20 cellular contexts compared by ENCODE assay signal in the genomic region with DNA sequence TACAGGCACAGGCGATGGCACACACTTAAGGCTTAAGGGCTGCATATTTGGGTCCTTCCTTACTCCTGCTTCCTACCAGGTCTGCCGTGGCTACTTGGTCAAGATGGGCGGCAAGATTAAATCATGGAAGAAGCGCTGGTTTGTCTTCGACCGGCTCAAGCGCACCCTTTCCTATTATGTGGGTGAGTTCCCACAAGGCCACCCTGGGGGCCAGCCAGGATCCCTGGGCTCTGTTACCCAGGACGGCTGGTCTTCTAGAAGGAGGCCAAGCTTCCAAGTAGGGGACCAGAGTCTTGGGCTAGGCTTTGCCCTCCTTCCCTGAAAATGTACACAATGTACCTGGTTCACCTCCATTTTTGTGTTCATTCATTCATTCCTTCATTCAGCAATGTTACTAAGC. TPM values are rescaled to one million over a fixed set of nuclear protein-coding genes. Genes with fewer than 3 reads are reported as not detected.
DNase-seq lines count a peak whose midpoint lies in the region; ATAC-seq, FAIRE-seq and TF ChIP-seq lines count a peak whose summit lies in the region.
"Had no signal": no experiment of that assay in that cellular context is flagged by ENCODE, and none has a peak within 500 bp of the region (broad histone marks: within the 10 kb centered on the region; RNA-seq: fewer than 3 reads in every experiment).

No MANE protein-coding gene starts in this region.

- H3K9ac ChIP-seq in astrocyte (ENCODE audit: low read length), result no peak overlapping the region

- H3K4me1 Mint-ChIP-seq in astrocyte (ENCODE audit: low read depth, unreplicated experiment), result peaks cover 5% of the 10 kb centered on the region

- H3K27ac Mint-ChIP-seq in astrocyte (ENCODE audit: unreplicated experiment), result no peak overlapping the region
- H3K27ac Mint-ChIP-seq: CD8-positive, alpha-beta memory T cell had no signal

- intact Hi-C loops in left ventricle myocardium superior (cut with micrococcal nuclease) (loop anchor here (10.0 kb wide), 1 partner anchor 56 kb away; no protein-coding TSS in a partner anchor), posterior vena cava (cut with DNase I) (no loop called here)

- H3K27me3 Mint-ChIP-seq in astrocyte (ENCODE audit: low read depth, unreplicated experiment), result no peaks in the 10 kb centered on the region

- H3K36me3 ChIP-seq in right atrium auricular region, result peaks cover 96% of the 10 kb centered on the region
- peaks cover 75% of the 10 kb centered on the region for H3K36me3 ChIP-seq in astrocyte (ENCODE audit: insufficient read depth, low read length)

- peaks cover 43% of the 10 kb centered on the region for H3K36me3 Mint-ChIP-seq in astrocyte (ENCODE audit: low read depth, unreplicated experiment)
- H3K36me3 Mint-ChIP-seq: CD4-positive, CD25-positive, alpha-beta regulatory T cell; CD8-positive, alpha-beta memory T cell had no signal

- FAIRE-seq in astrocyte (lab: Jason Lieb, UNC), result no peak
- FAIRE-seq: GM12878, H1 had no signal

- no peaks in the 10 kb centered on the region for H3K9me3 ChIP-seq in right atrium auricular region
- no peaks in the 10 kb centered on the region for H3K9me3 ChIP-seq in astrocyte (ENCODE audit: insufficient read depth, low read depth, low read length)
- H3K9me3 ChIP-seq: BE2C, HAP-1 had no signal

- TF ChIP-seq CTCF in right atrium auricular region (IDR thresholded peaks at IDR 0.05), result no peak
- TF ChIP-seq CTCF in astrocyte (IDR thresholded peaks at IDR 0.05; ENCODE audit: insufficient read depth, low read depth, low read length), result no peak

- H3K4me3 ChIP-seq in right atrium auricular region (no peak overlapping the region), astrocyte (ENCODE audit: insufficient read depth, low read depth, low read length) (no peak overlapping the region)
- H3K4me3 ChIP-seq: GM12878, HAP-1 had no signal

- H3K79me2 ChIP-seq in astrocyte (ENCODE audit: insufficient read depth, low read length), result peaks cover 39% of the 10 kb centered on the region

- H4K20me1 ChIP-seq in astrocyte (ENCODE audit: insufficient read depth, low read length), result peaks cover 90% of the 10 kb centered on the region

- H2AFZ ChIP-seq in astrocyte (ENCODE audit: low read depth, low read length), result no peak overlapping the region

- H3K9me3 Mint-ChIP-seq in astrocyte (ENCODE audit: unreplicated experiment), result no peaks in the 10 kb centered on the region
- H3K9me3 Mint-ChIP-seq: CD4-positive, CD25-positive, alpha-beta regulatory T cell; CD8-positive, alpha-beta memory T cell had no signal

- no peaks in the 10 kb centered on the region for H3K4me1 ChIP-seq in right atrium auricular region
- H3K4me1 ChIP-seq in astrocyte (ENCODE audit: insufficient read depth, low read length), result no peaks in the 10 kb centered on the region
- H3K4me1 ChIP-seq: BE2C, HAP-1 had no signal

- peak overlapping the region; percentile 40 for H3K4me3 Mint-ChIP-seq in astrocyte (ENCODE audit: unreplicated experiment)
- H3K4me3 Mint-ChIP-seq: CD4-positive, CD25-positive, alpha-beta regulatory T cell; CD8-positive, alpha-beta memory T cell had no signal

- DNase-seq in left ventricle myocardium superior (peak; percentile 2), right atrium auricular region (ENCODE audit: low spot score) (no peak), astrocyte (ENCODE audit: low read depth) (no peak), posterior vena cava (ENCODE audit: low spot score) (peak; percentile 61), Ammon's horn (ENCODE audit: low spot score) (no peak)
- DNase-seq in activated T-cell treated with anti-CD3 and anti-CD28 coated beads, Interleukin-2, amount 50 U/mL, for 1 hour, result no peak
- DNase-seq: BE2C; C1 segment of cervical spinal cord; CD4-positive, CD25-positive, alpha-beta regulatory T cell; CD8-positive, alpha-beta memory T cell; COR-L47; DMS 273 treated with DMSO at 0.1 percent for 48 hours; DMS53; DND-41; EL had no signal

- H3K27ac ChIP-seq in right atrium auricular region, result no peak overlapping the region
- no peak overlapping the region for H3K27ac ChIP-seq in astrocyte (ENCODE audit: low read depth, low read length)

- H3K4me2 ChIP-seq in astrocyte (ENCODE audit: low read length), result no peak overlapping the region

- no peak for ATAC-seq in left ventricle myocardium superior
- ATAC-seq: GM12878 had no signal

- H3K27me3 ChIP-seq in right atrium auricular region, result no peaks in the 10 kb centered on the region
- H3K27me3 ChIP-seq in astrocyte (ENCODE audit: insufficient read depth, low read length), result no peaks in the 10 kb centered on the region
- H3K27me3 ChIP-seq: BE2C had no signal

RNA-seq across cellular contexts. Expression of a gene that starts 29.1 kb away (rescaled TPM):
- total RNA-seq in left ventricle myocardium superior (not detected), right atrium auricular region (not detected), astrocyte (not detected in 2 replicates), posterior vena cava (not detected)
- total RNA-seq: A172; CD4-positive, CD25-positive, alpha-beta regulatory T cell; CD8-positive, alpha-beta memory T cell; G401; GM12878; H1 had no signal

RNA-seq across cellular contexts. Expression of a gene that starts 43.0 kb away (rescaled TPM):
- total RNA-seq in left ventricle myocardium superior (97.7 TPM), right atrium auricular region (100 to 1,000 TPM; 102 to 105 TPM), astrocyte (179 and 194 TPM in 2 replicates), posterior vena cava (100 to 1,000 TPM; 155 to 201 TPM)

Comparison
In these comparisons a context has a peak if more than half of its experiments do, and no peak if none do; other contexts are left out.
1. DNase-seq: peak in left ventricle myocardium superior (single experiment) and posterior vena cava (single experiment); none in right atrium auricular region (single experiment), astrocyte (single experiment), activated T-cell treated with anti-CD3 and anti-CD28 coated beads, Interleukin-2, amount 50 U/mL, for 1 hour (single experiment) and Ammon's horn (single experiment).